8 cellular contexts compared by ENCODE assay signal in the genomic region with DNA sequence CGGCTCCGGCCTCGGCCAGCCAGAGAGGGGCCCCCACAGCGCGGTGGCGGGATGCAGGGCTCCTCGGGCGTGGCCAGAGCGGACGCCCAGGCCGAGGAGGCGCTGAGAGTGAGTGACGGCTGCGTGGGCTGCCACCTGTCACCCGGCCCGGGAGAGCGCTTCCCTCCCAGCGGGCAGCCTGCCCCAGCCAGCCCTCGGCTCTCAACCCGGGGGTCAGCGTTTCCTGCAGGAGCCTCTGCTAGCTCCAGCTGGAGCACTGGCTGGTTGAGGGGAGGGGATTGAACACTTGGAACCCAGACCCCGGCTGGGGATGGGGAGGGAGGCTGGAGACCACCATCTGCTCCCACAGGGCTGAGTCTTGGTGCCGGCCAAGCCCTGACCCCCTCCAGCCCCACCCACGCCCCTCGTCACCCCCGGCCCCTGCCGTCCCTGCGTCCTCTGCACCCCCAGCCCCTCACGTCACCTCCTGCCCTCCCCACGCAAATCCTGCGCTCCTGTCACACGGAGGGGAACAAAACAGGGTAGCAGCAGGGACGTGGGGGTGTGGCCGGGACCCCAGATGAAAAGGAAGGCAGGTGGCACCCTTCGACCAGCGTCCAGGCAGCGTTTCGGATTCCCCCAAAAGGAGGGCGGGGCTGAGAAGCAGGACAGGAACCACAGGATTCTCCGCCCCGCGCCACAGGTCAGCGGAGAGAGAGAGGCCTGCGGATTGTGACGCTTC.
DNase-seq lines count a peak whose midpoint lies in the region; FAIRE-seq and TF ChIP-seq lines count a peak whose summit lies in the region.

No MANE protein-coding gene starts in this region.

- peaks cover 0 to 26% of the 10 kb centered on the region in 2 donors for H3K4me1 ChIP-seq in right atrium auricular region

- FAIRE-seq in H54 (lab: Jason Lieb, UNC), result no peak

- no peak overlapping the region for H3K27ac ChIP-seq in right atrium auricular region

- TF ChIP-seq POLR2A in H54 (IDR thresholded peaks at IDR 0.05; ENCODE audit: low read depth, low read length), result no peak

- peaks cover 31% of the 10 kb centered on the region for H3K27me3 Mint-ChIP-seq in activated CD4-positive, alpha-beta memory T cell treated with anti-CD3 and anti-CD28 coated beads, Interleukin-2, amount 10 ng/mL, durations not matched to agents 7 days and 5 days

- H3K4me3 ChIP-seq in H7 (ENCODE audit: insufficient read depth, low read depth, low read length) (peak overlapping the region; percentile 36), right atrium auricular region (peak overlapping the region; percentile 30 to 49)

- H3K4me3 Mint-ChIP-seq in activated CD4-positive, alpha-beta memory T cell treated with anti-CD3 and anti-CD28 coated beads, Interleukin-2, amount 10 ng/mL, durations not matched to agents 7 days and 5 days, result peak overlapping the region; percentile 8

- DNase-seq in H7 (peak; percentile 88), right atrium auricular region (ENCODE audit: low spot score) (no peak), SHP77 (lab: John Stamatoyannopoulos, UW) (no peak), glomerular visceral epithelial cell (ENCODE audit: extremely low spot score) (no peak), H54 (ENCODE audit: insufficient read length, low spot score) (no peak), NCI-H2029 treated with DMSO at 0.1 percent for 48 hours (lab: John Stamatoyannopoulos, UW) (no peak)
- DNase-seq in activated CD4-positive, alpha-beta memory T cell treated with anti-CD3 and anti-CD28 coated beads, Interleukin-2, amount 10 ng/mL, durations not matched to agents 7 days and 5 days, result no peak
- peak; percentile 34 for DNase-seq in stimulated activated CD4-positive, alpha-beta T cell treated with anti-CD3 and anti-CD28 coated beads, Interleukin-4, amount 100 ng/mL, for 1 hour

- peaks cover 29% of the 10 kb centered on the region for H3K27me3 ChIP-seq in H7 (ENCODE audit: control insufficient read depth, insufficient read depth, low read length)
- peaks cover 0 to 6% of the 10 kb centered on the region in 2 donors for H3K27me3 ChIP-seq in right atrium auricular region

- H3K36me3 Mint-ChIP-seq in activated CD4-positive, alpha-beta memory T cell treated with anti-CD3 and anti-CD28 coated beads, Interleukin-2, amount 10 ng/mL, durations not matched to agents 7 days and 5 days (ENCODE audit: low read depth), result no peaks in the 10 kb centered on the region

- CTCF ChIA-PET in activated CD4-positive, alpha-beta memory T cell treated with anti-CD3 and anti-CD28 coated beads, Interleukin-2, amount 10 ng/mL, durations not matched to agents 7 days and 5 days (lab: Charles Lee), result no interaction called here

- no peak overlapping the region for H3K27ac Mint-ChIP-seq in activated CD4-positive, alpha-beta memory T cell treated with anti-CD3 and anti-CD28 coated beads, Interleukin-2, amount 10 ng/mL, durations not matched to agents 7 days and 5 days

- H3K4me1 Mint-ChIP-seq in activated CD4-positive, alpha-beta memory T cell treated with anti-CD3 and anti-CD28 coated beads, Interleukin-2, amount 10 ng/mL, durations not matched to agents 7 days and 5 days, result peaks cover 20% of the 10 kb centered on the region

- H3K36me3 ChIP-seq in H7 (replicated peaks; ENCODE audit: control insufficient read depth, insufficient read depth, low read length) (no peaks in the 10 kb centered on the region), right atrium auricular region (no peaks in the 10 kb centered on the region)

- H3K9me3 ChIP-seq in right atrium auricular region, result no peaks in the 10 kb centered on the region

- H3K9me3 Mint-ChIP-seq in activated CD4-positive, alpha-beta memory T cell treated with anti-CD3 and anti-CD28 coated beads, Interleukin-2, amount 10 ng/mL, durations not matched to agents 7 days and 5 days, result no peaks in the 10 kb centered on the region

- no peak for TF ChIP-seq CTCF in right atrium auricular region (IDR thresholded peaks at IDR 0.05)

- POLR2A ChIA-PET in activated CD4-positive, alpha-beta memory T cell treated with anti-CD3 and anti-CD28 coated beads, Interleukin-2, amount 10 ng/mL, durations not matched to agents 7 days and 5 days (lab: Charles Lee), result no interaction called here

Comparison
In these comparisons a context has a peak if more than half of its experiments do, and no peak if none do; other contexts are left out.
1. DNase-seq: peak in H7 (single experiment) and stimulated activated CD4-positive, alpha-beta T cell treated with anti-CD3 and anti-CD28 coated beads, Interleukin-4, amount 100 ng/mL, for 1 hour (single experiment); none in activated CD4-positive, alpha-beta memory T cell treated with anti-CD3 and anti-CD28 coated beads, Interleukin-2, amount 10 ng/mL, durations not matched to agents 7 days and 5 days (single experiment), right atrium auricular region (single experiment), SHP77 (0 of 2), glomerular visceral epithelial cell (single experiment), H54 (single experiment) and NCI-H2029 treated with DMSO at 0.1 percent for 48 hours (single experiment).